ENCODE assay signal across 12 cellular contexts in the genomic region with DNA sequence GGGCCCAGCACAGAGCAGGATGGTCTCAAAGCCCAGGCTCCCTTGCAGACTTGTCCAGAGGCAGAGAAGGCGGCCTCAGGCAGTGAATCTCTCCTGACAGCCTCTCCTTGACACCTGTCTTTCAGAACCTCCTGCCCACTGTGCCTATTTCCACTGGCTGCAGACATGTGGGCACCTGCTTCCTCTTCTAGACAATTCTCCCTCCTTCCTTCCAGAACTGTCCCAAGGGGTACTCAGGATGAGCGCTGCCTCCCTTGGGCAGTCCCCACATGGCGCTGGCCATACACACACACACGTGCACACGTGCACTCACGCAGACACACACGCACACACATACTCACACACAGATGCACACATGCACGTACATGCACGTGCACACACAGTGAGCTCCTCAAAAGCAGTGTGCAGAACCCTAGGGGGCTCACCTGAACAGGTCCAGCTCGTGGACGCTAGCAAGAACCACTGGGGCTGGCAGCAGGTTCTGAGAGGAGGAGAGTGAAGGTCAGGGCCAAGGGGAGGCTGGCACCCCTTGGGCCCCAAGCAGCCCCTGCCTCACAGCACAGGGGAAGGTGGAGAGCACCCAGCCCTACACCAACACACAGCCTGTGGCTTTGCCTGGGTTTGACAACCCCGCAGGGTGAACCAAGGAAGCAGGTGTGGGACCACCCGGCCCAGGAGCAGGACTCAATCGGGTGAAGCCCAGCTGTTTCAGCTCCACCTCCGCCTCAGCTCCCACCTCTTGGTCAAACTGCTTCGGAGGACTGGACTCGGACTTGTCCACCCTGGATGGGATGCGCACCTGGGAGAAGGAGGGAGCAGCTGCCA. TPM values are rescaled to one million over a fixed set of nuclear protein-coding genes. Genes with fewer than 3 reads are reported as not detected.
DNase-seq lines count a peak whose midpoint lies in the region; ATAC-seq and TF ChIP-seq lines count a peak whose summit lies in the region.
"Had no signal": no experiment of that assay in that cellular context is flagged by ENCODE, and none has a peak within 500 bp of the region (broad histone marks: within the 10 kb centered on the region; RNA-seq: fewer than 3 reads in every experiment).

No MANE protein-coding gene starts in this region.

- H3K36me3 ChIP-seq in BLaER1: no peaks in the 10 kb centered on the region
- H3K36me3 ChIP-seq in DOHH2 (ENCODE audit: control insufficient read depth, low read length): no peaks in the 10 kb centered on the region
- no peaks in the 10 kb centered on the region for H3K36me3 ChIP-seq in OCI-LY7 (ENCODE audit: insufficient read depth, low read length)

- H3K9ac ChIP-seq in BLaER1: peak overlapping the region; percentile 86

- POLR2A ChIA-PET in OCI-LY7 (lab: Charles Lee): interaction anchor here (1.2 to 2.6 kb wide), 2 partner anchors 11 to 39 kb away, joined by 4 to 10 read pairs; no protein-coding TSS in a partner anchor

- H3K27ac ChIP-seq in BLaER1 (peak overlapping the region; percentile 97), DOHH2 (ENCODE audit: low read depth, low read length) (peak overlapping the region; percentile 89), OCI-LY7 (ENCODE audit: low read depth, low read length, poor library complexity, severe bottlenecking) (peak overlapping the region; percentile 91)

- no peak for TF ChIP-seq CTCF in DOHH2 (IDR thresholded peaks at IDR 0.05; ENCODE audit: low read depth, low read length, poor library complexity, severe bottlenecking)
- TF ChIP-seq CTCF in OCI-LY7 (conservative IDR thresholded peaks at IDR 0.05; ENCODE audit: low read length): no peak
- no peak for TF ChIP-seq CTCF in glutamatergic neuron (IDR thresholded peaks at IDR 0.05; ENCODE audit: partially characterized antibody, unreplicated experiment)

- H3K27me3 ChIP-seq in BLaER1 (no peaks in the 10 kb centered on the region), DOHH2 (ENCODE audit: control insufficient read depth, low read length) (no peaks in the 10 kb centered on the region)

- intact Hi-C loops in OCI-LY7 (cut with micrococcal nuclease; ENCODE audit: unreplicated experiment): loop anchor here (5.0 kb wide), 1 partner anchor 123 kb away; no protein-coding TSS in a partner anchor

- no peak for ATAC-seq in HG02642 (IDR thresholded peaks at IDR 0.05; ENCODE audit: poor library complexity, unreplicated experiment)
- no peak for ATAC-seq in HG02610 (IDR thresholded peaks at IDR 0.05; ENCODE audit: unreplicated experiment)
- ATAC-seq in HG03439 (IDR thresholded peaks at IDR 0.05; ENCODE audit: unreplicated experiment): no peak

- H4K20me1 ChIP-seq in BLaER1 (peaks cover 12% of the 10 kb centered on the region; the same call in 1 of the 2 replicates), DOHH2 (ENCODE audit: control insufficient read depth, insufficient read depth, low read depth, low read length) (no peaks in the 10 kb centered on the region), OCI-LY7 (ENCODE audit: insufficient read depth, low read length) (no peaks in the 10 kb centered on the region)

- H3K4me1 ChIP-seq in BLaER1: peaks cover 96% of the 10 kb centered on the region
- peaks cover 89% of the 10 kb centered on the region for H3K4me1 ChIP-seq in DOHH2 (ENCODE audit: control insufficient read depth, low read length)
- H3K4me1 ChIP-seq in OCI-LY7 (ENCODE audit: insufficient read depth, low read length, poor library complexity, severe bottlenecking): peaks cover 72% of the 10 kb centered on the region

- BruUV-seq in OCI-LY7 (replicated peaks; lab: Mats Ljungman, UMichigan): no TSS peak

- H3K79me2 ChIP-seq in DOHH2 (ENCODE audit: control insufficient read depth, low read length): peaks cover 10% of the 10 kb centered on the region
- no peaks in the 10 kb centered on the region for H3K79me2 ChIP-seq in OCI-LY7 (ENCODE audit: insufficient read depth, low read depth, low read length)

- peaks cover 12% of the 10 kb centered on the region for H3K4me1 Mint-ChIP-seq in glutamatergic neuron (ENCODE audit: low read depth, unreplicated experiment)

- H3K4me2 ChIP-seq in BLaER1 (peak overlapping the region; percentile 100), DOHH2 (ENCODE audit: low read length) (peak overlapping the region; percentile 97), OCI-LY7 (ENCODE audit: low read length) (peak overlapping the region; percentile 96)
- H3K4me2 ChIP-seq: GM23338 had no signal

- H3K9me3 ChIP-seq in BLaER1 (no peaks in the 10 kb centered on the region), DOHH2 (ENCODE audit: control insufficient read depth, insufficient read depth, low read length) (no peaks in the 10 kb centered on the region), OCI-LY7 (ENCODE audit: low read length) (no peaks in the 10 kb centered on the region)

- DNase-seq in OCI-LY7 (ENCODE audit: low spot score) (peak; percentile 75), glutamatergic neuron (peak; percentile 16), NCI-H2107 treated with DMSO at 0.1 percent for 48 hours (lab: John Stamatoyannopoulos, UW; ENCODE audit: unreplicated experiment) (no peak)
- DNase-seq: head of caudate nucleus, IMR-90, NCI-H1694 had no signal

- H3K9me2 ChIP-seq in DOHH2 (replicated peaks; ENCODE audit: control insufficient read depth, low read length) (no peaks in the 10 kb centered on the region), OCI-LY7 (ENCODE audit: insufficient read depth, low read length) (no peaks in the 10 kb centered on the region)

- CTCF ChIA-PET in OCI-LY7 (lab: Charles Lee; ENCODE audit: unreplicated experiment): interaction anchor here (0.6 to 1.3 kb wide), 3 partner anchors 12 to 22 kb away, joined by 3 read pairs; no protein-coding TSS in a partner anchor

- no peak overlapping the region for H2AFZ ChIP-seq in OCI-LY7 (ENCODE audit: low read length)
- H2AFZ ChIP-seq: GM23338 had no signal

- H3F3A ChIP-seq in DOHH2 (ENCODE audit: control insufficient read depth, insufficient read depth): peaks cover 10% of the 10 kb centered on the region

- H3K4me3 ChIP-seq in BLaER1 (peak overlapping the region; percentile 66), DOHH2 (ENCODE audit: low read length) (peak overlapping the region; percentile 92), OCI-LY7 (ENCODE audit: low read depth, low read length, poor library complexity, severe bottlenecking) (peak overlapping the region; percentile 71)
- H3K4me3 ChIP-seq: GM23338 had no signal

- no peaks in the 10 kb centered on the region for H3K36me3 Mint-ChIP-seq in glutamatergic neuron (ENCODE audit: unreplicated experiment)

- peaks cover 4% of the 10 kb centered on the region for H3K9me3 Mint-ChIP-seq in glutamatergic neuron (ENCODE audit: unreplicated experiment)
- H3K9me3 Mint-ChIP-seq: GM23338 had no signal

- H3K4me3 Mint-ChIP-seq in glutamatergic neuron (ENCODE audit: unreplicated experiment): peak overlapping the region; percentile 38
- H3K4me3 Mint-ChIP-seq: GM23338 had no signal

- H3K27ac Mint-ChIP-seq in glutamatergic neuron (ENCODE audit: unreplicated experiment): peak overlapping the region; percentile 79
- H3K27ac Mint-ChIP-seq: GM23338 had no signal

- peaks cover 8% of the 10 kb centered on the region for H3K27me3 Mint-ChIP-seq in glutamatergic neuron (ENCODE audit: unreplicated experiment)

RNA-seq across cellular contexts. Expression of a gene that starts 8.1 kb away (rescaled TPM):
- total RNA-seq in OCI-LY7 (2014; rRNA removed; shearing (Covaris generic)): 10.7 and 13.6 TPM in 2 replicates
- total RNA-seq in OCI-LY7 (2022): 38.9 and 39.2 TPM in 2 replicates
- total RNA-seq in glutamatergic neuron (ENCODE audit: unreplicated experiment): 95.2 TPM

RNA-seq across cellular contexts. Expression of a gene that starts 11.3 kb away (rescaled TPM):
- 25.0 and 31.6 TPM in 2 replicates for total RNA-seq in OCI-LY7 (2014; rRNA removed; shearing (Covaris generic))
- 38.1 and 45.0 TPM in 2 replicates for total RNA-seq in OCI-LY7 (2022)
- 32.1 TPM for total RNA-seq in glutamatergic neuron (ENCODE audit: unreplicated experiment)

RNA-seq across cellular contexts. Expression of a gene that starts 27.6 kb away (rescaled TPM):
- total RNA-seq in OCI-LY7 (2014; rRNA removed; shearing (Covaris generic)): 55.0 and 64.5 TPM in 2 replicates
- total RNA-seq in OCI-LY7 (2022): 62.3 and 65.8 TPM in 2 replicates
- 122 TPM for total RNA-seq in glutamatergic neuron (ENCODE audit: unreplicated experiment)

RNA-seq across cellular contexts. Expression of a gene that starts 45.3 kb away (rescaled TPM):
- total RNA-seq in OCI-LY7 (2014; rRNA removed; shearing (Covaris generic)): 12.0 and 13.0 TPM in 2 replicates
- 18.6 and 19.7 TPM in 2 replicates for total RNA-seq in OCI-LY7 (2022)
- 131 TPM for total RNA-seq in glutamatergic neuron (ENCODE audit: unreplicated experiment)

RNA-seq across cellular contexts. Expression of a gene that starts 54.0 kb away (rescaled TPM):
- 90.8 and 93.6 TPM in 2 replicates for total RNA-seq in OCI-LY7 (2014; rRNA removed; shearing (Covaris generic))
- total RNA-seq in OCI-LY7 (2022) (84.9 and 90.1 TPM in 2 replicates), glutamatergic neuron (ENCODE audit: unreplicated experiment) (88.5 TPM)
